In the genomic region with DNA sequence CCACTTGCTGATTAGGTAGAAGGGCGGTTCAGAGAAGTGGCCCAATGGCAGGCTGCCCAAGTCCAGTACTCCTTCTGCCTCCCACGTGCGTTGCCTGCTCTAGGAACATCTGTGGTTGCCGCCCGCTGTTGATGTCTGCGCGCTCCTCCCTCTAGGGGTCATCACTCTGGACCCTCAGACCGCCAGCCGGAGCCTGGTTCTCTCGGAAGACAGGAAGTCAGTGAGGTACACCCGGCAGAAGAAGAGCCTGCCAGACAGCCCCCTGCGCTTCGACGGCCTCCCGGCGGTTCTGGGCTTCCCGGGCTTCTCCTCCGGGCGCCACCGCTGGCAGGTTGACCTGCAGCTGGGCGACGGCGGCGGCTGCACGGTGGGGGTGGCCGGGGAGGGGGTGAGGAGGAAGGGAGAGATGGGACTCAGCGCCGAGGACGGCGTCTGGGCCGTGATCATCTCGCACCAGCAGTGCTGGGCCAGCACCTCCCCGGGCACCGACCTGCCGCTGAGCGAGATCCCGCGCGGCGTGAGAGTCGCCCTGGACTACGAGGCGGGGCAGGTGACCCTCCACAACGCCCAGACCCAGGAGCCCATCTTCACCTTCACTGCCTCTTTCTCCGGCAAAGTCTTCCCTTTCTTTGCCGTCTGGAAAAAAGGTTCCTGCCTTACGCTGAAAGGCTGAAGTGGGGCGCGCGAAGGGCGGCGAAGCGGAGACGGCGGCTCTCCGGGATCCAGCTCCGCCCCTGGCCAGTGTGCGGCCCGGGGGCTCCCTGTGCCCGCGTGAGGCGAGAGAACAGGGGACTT, we compare ENCODE assay signal across 10 cellular contexts. TPM values are rescaled to one million over a fixed set of nuclear protein-coding genes. Genes with fewer than 3 reads are reported as not detected.
DNase-seq lines count a peak whose midpoint lies in the region; ATAC-seq and TF ChIP-seq lines count a peak whose summit lies in the region.
"Had no signal": no experiment of that assay in that cellular context is flagged by ENCODE, and none has a peak within 500 bp of the region (broad histone marks: within the 10 kb centered on the region; RNA-seq: fewer than 3 reads in every experiment).

No MANE protein-coding gene starts in this region.

- H3K36me3 Mint-ChIP-seq in IgD-negative memory B cell (no peaks in the 10 kb centered on the region), naive B cell (no peaks in the 10 kb centered on the region)

- no peaks in the 10 kb centered on the region for H3K36me3 ChIP-seq in BLaER1

- no peak overlapping the region for H3K4me3 ChIP-seq in BLaER1
- H3K4me3 ChIP-seq in choroid plexus epithelial cell (ENCODE audit: low read depth, low read length): peak overlapping the region; percentile 8

- peak; percentile 5 for TF ChIP-seq CTCF in choroid plexus epithelial cell (conservative IDR thresholded peaks at IDR 0.05; ENCODE audit: low read depth, low read length)

- peak; percentile 74 for DNase-seq in choroid plexus epithelial cell (ENCODE audit: low read depth)
- DNase-seq in naive B cell: peak; percentile 7
- no peak for DNase-seq in SW 1271 (lab: John Stamatoyannopoulos, UW)
- no peak for DNase-seq in ureter (ENCODE audit: low spot score)
- DNase-seq: anterior cingulate cortex had no signal

- peaks cover 19% of the 10 kb centered on the region for H3K27me3 ChIP-seq in BLaER1

- H3K9me3 ChIP-seq in BLaER1: no peaks in the 10 kb centered on the region

- H3K4me3 Mint-ChIP-seq in IgD-negative memory B cell (peak overlapping the region in 3 of 4 donors; percentile 13 to 71 (median 42)), naive B cell (peak overlapping the region in 6 of 8 donors; percentile 64 to 83 (median 72))

- no peaks in the 10 kb centered on the region for H3K9me3 Mint-ChIP-seq in IgD-negative memory B cell
- H3K9me3 Mint-ChIP-seq in naive B cell: no peaks in the 10 kb centered on the region

- H3K9ac ChIP-seq in BLaER1: no peak overlapping the region

- peak overlapping the region; percentile 52 for H3K4me2 ChIP-seq in BLaER1

- no peak overlapping the region for H3K27ac ChIP-seq in BLaER1

- no peaks in the 10 kb centered on the region for H4K20me1 ChIP-seq in BLaER1

- ATAC-seq in naive B cell (ENCODE audit: low read depth in 2 of 2) (peak; percentile 42 to 55), HG03342 (IDR thresholded peaks at IDR 0.05; ENCODE audit: unreplicated experiment) (no peak), HG03196 (IDR thresholded peaks at IDR 0.05; ENCODE audit: unreplicated experiment) (no peak)
- ATAC-seq: left lobe of liver had no signal

- H3K4me1 ChIP-seq in BLaER1: no peaks in the 10 kb centered on the region

- H3K27me3 Mint-ChIP-seq in IgD-negative memory B cell (peaks cover 57% of the 10 kb centered on the region), naive B cell (peaks cover 62 to 81% (median 74%) of the 10 kb centered on the region in 3 donors)

- H3K4me1 Mint-ChIP-seq in IgD-negative memory B cell (peaks cover 0 to 9% (median 2%) of the 10 kb centered on the region in 3 donors), naive B cell (peaks cover 3 to 13% (median 10%) of the 10 kb centered on the region in 3 donors)

- H3K27ac Mint-ChIP-seq in IgD-negative memory B cell: no peak overlapping the region
- H3K27ac Mint-ChIP-seq in naive B cell: peak overlapping the region in 2 of 6 donors; percentile 28 to 61

RNA-seq across cellular contexts. Expression of gene TRIM15, which starts 8.5 kb away (rescaled TPM):
- polyA plus RNA-seq in IgD-negative memory B cell (not detected), naive B cell (ENCODE audit: low read depth in 6 of 6) (not detected)
- not detected for total RNA-seq in ureter

RNA-seq across cellular contexts. Expression of gene TRIM10, which starts 10.9 kb away (rescaled TPM):
- polyA plus RNA-seq in IgD-negative memory B cell (not detected), naive B cell (ENCODE audit: low read depth in 6 of 6) (under 1 TPM in 1 of 6 donors, not detected in 5; 0.18 TPM)
- not detected for total RNA-seq in ureter

RNA-seq across cellular contexts. Expression of gene TRIM40, which starts 35.9 kb away (rescaled TPM):
- polyA plus RNA-seq in IgD-negative memory B cell: 0.10 TPM
- not detected for polyA plus RNA-seq in naive B cell (ENCODE audit: low read depth in 6 of 6)
- not detected for total RNA-seq in ureter
- total RNA-seq: left lobe of liver had no signal

RNA-seq across cellular contexts. Expression of gene TRIM26, which starts 41.3 kb away (rescaled TPM):
- polyA plus RNA-seq in IgD-negative memory B cell (70.6 TPM), naive B cell (ENCODE audit: low read depth in 6 of 6) (10 to 100 TPM; 20.4 to 70.0 (median 48.2) TPM)
- 61.4 TPM for total RNA-seq in ureter

RNA-seq across cellular contexts. Expression of gene TRIM31, which starts 59.0 kb away (rescaled TPM):
- polyA plus RNA-seq in IgD-negative memory B cell (not detected), naive B cell (ENCODE audit: low read depth in 6 of 6) (not detected)
- 0.78 TPM for total RNA-seq in ureter
- total RNA-seq: left lobe of liver had no signal

Comparison
In these comparisons a context has a peak if more than half of its experiments do, and no peak if none do; other contexts are left out.
1. DNase-seq: peak in choroid plexus epithelial cell (single experiment) and naive B cell (single experiment); none in SW 1271 (0 of 2) and ureter (single experiment).
2. ATAC-seq: peak in naive B cell (2 of 2); none in HG03342 (single experiment) and HG03196 (single experiment).